15 cellular contexts compared by ENCODE assay signal in genomic region chr10:97034301-97034700, GRCh38.
DNase-seq lines count a peak whose midpoint lies in the region; ATAC-seq lines count a peak whose summit lies in the region.
"Had no signal": no experiment of that assay in that cellular context is flagged by ENCODE, and none has a peak within 500 bp of the region (broad histone marks: within the 10 kb centered on the region; RNA-seq: fewer than 3 reads in every experiment).

No MANE protein-coding gene starts in this region.

- no peak overlapping the region for H3K9ac ChIP-seq in Karpas-422 (ENCODE audit: low read length)
- no peak overlapping the region for H3K9ac ChIP-seq in neuronal stem cell (ENCODE audit: low read depth, low read length, poor library complexity)

- H3K36me3 ChIP-seq in Karpas-422 (ENCODE audit: insufficient read depth, low read length) (no peaks in the 10 kb centered on the region), neuronal stem cell (replicated peaks in 1 of 2; ENCODE audit: control insufficient read depth in 2 of 2, insufficient read depth in 2 of 2, low read length in 2 of 2) (no peaks in the 10 kb centered on the region), HAP-1 (replicated peaks) (no peaks in the 10 kb centered on the region)

- H4K20me1 ChIP-seq in Karpas-422 (ENCODE audit: insufficient read depth, low read depth, low read length): no peaks in the 10 kb centered on the region

- peak overlapping the region; percentile 26 for H3K4me2 ChIP-seq in Karpas-422 (ENCODE audit: low read depth, low read length, poor library complexity, severe bottlenecking)
- H3K4me2 ChIP-seq in neuronal stem cell (ENCODE audit: insufficient read depth, low read length, poor library complexity, severe bottlenecking): no peak overlapping the region

- H3K14ac ChIP-seq in neuronal stem cell (ENCODE audit: low read length): no peak overlapping the region

- no peak overlapping the region for H4K8ac ChIP-seq in neuronal stem cell (ENCODE audit: low read depth, low read length)

- H3K18ac ChIP-seq in neuronal stem cell (ENCODE audit: low read length): peak overlapping the region; percentile 81

- no peaks in the 10 kb centered on the region for H3K79me2 ChIP-seq in Karpas-422 (ENCODE audit: low read length)

- H2BK15ac ChIP-seq in neuronal stem cell (ENCODE audit: low read length): no peak overlapping the region

- no peak for ATAC-seq in HG03457 (IDR thresholded peaks at IDR 0.05; ENCODE audit: unreplicated experiment)
- ATAC-seq in GM21737 (IDR thresholded peaks at IDR 0.05; ENCODE audit: unreplicated experiment): no peak
- ATAC-seq: HCT116 had no signal

- H3K36me3 Mint-ChIP-seq in activated T-helper 1 cell treated with anti-CD3 and anti-CD28 coated beads, Interleukin-12 subunit alpha, Interleukin-12 subunit beta, Interleukin-2, Interleukin-4 antibody, amounts not matched to agents 30 ng/mL and 10 ng/mL and 1 ng/mL, durations not matched to agents 14 hours and 24 hours and 36 hours (ENCODE audit: low read depth): no peaks in the 10 kb centered on the region
- H3K36me3 Mint-ChIP-seq: IgD-negative memory B cell had no signal

- H2BK120ac ChIP-seq in neuronal stem cell (ENCODE audit: low read depth, low read length): peak overlapping the region; percentile 77

- H2AFZ ChIP-seq in Karpas-422 (ENCODE audit: low read length): no peak overlapping the region
- H2AFZ ChIP-seq in neuronal stem cell (ENCODE audit: low read length): no peak overlapping the region

- no peak overlapping the region for H3K27ac Mint-ChIP-seq in activated T-helper 1 cell treated with anti-CD3 and anti-CD28 coated beads, Interleukin-12 subunit alpha, Interleukin-12 subunit beta, Interleukin-2, Interleukin-4 antibody, amounts not matched to agents 30 ng/mL and 10 ng/mL and 1 ng/mL, durations not matched to agents 14 hours and 24 hours and 36 hours
- H3K27ac Mint-ChIP-seq: CD4-positive, alpha-beta T cell; IgD-negative memory B cell had no signal

- no peak overlapping the region for H3K4me3 Mint-ChIP-seq in activated T-helper 1 cell treated with anti-CD3 and anti-CD28 coated beads, Interleukin-12 subunit alpha, Interleukin-12 subunit beta, Interleukin-2, Interleukin-4 antibody, amounts not matched to agents 30 ng/mL and 10 ng/mL and 1 ng/mL, durations not matched to agents 14 hours and 24 hours and 36 hours
- H3K4me3 Mint-ChIP-seq: CD4-positive, alpha-beta T cell; IgD-negative memory B cell had no signal

- in situ Hi-C loops in HAP-1 (cut with MboI; ENCODE audit: low sequenced_read_pairs): loop anchor here (10.0 kb wide), 1 partner anchor 660 kb away; no protein-coding TSS in a partner anchor

- peak overlapping the region; percentile 99 for H3K27ac ChIP-seq in Karpas-422 (ENCODE audit: low read length)
- H3K27ac ChIP-seq in neuronal stem cell (replicated peaks; ENCODE audit: low read length): no peak overlapping the region

- no CpG with 5 or more reads among the region's 7 CpGs for WGBS in neuronal stem cell (ENCODE audit: extremely low coverage in 2 of 2, insufficient read length in 2 of 2, insufficient replicate concordance in 1 of 2), 2 donors

- H3K9me3 ChIP-seq in Karpas-422 (ENCODE audit: low read length) (no peaks in the 10 kb centered on the region), neuronal stem cell (replicated peaks in 1 of 2; ENCODE audit: control insufficient read depth in 2 of 2, insufficient read depth in 1 of 2, low read depth in 1 of 2, low read length in 2 of 2) (no peaks in the 10 kb centered on the region), HAP-1 (no peaks in the 10 kb centered on the region)

- H3K4me1 ChIP-seq in Karpas-422 (ENCODE audit: low read length) (peaks cover 74% of the 10 kb centered on the region), neuronal stem cell (ENCODE audit: control insufficient read depth in 2 of 2, insufficient read depth in 1 of 2, low read depth in 1 of 2, low read length in 2 of 2) (peaks cover 6 to 11% of the 10 kb centered on the region in 2 donors), HAP-1 (peaks cover 2% of the 10 kb centered on the region; the same call in 1 of the 2 replicates)

- no peak overlapping the region for H2BK12ac ChIP-seq in neuronal stem cell (ENCODE audit: low read length)

- H3K23ac ChIP-seq in neuronal stem cell (ENCODE audit: low read depth, low read length, poor library complexity): peak overlapping the region; percentile 49

- H3K27me3 ChIP-seq in Karpas-422 (ENCODE audit: low read length) (no peaks in the 10 kb centered on the region), neuronal stem cell (ENCODE audit: control insufficient read depth in 3 of 3, insufficient read depth in 3 of 3, low read depth in 1 of 3, low read length in 3 of 3) (peaks cover 0 to 10% (median 5%) of the 10 kb centered on the region in 3 experiments), HAP-1 (ENCODE audit: low read depth) (peaks cover 8% of the 10 kb centered on the region)

- DNase-seq in ELF-1 (ENCODE audit: low read depth, low spot score) (peak; percentile 53), Karpas-422 (no peak), astrocyte of the hippocampus (ENCODE audit: low read depth, low spot score) (peak; percentile 10), neuronal stem cell (ENCODE audit: low spot score) (no peak), HAP-1 (ENCODE audit: low spot score in 2 of 2) (no peak)
- no peak for DNase-seq in activated T-helper 1 cell treated with anti-CD3 and anti-CD28 coated beads, Interleukin-12 subunit alpha, Interleukin-12 subunit beta, Interleukin-2, Interleukin-4 antibody, amounts not matched to agents 30 ng/mL and 10 ng/mL and 1 ng/mL, durations not matched to agents 14 hours and 24 hours and 36 hours (ENCODE audit: low spot score)
- DNase-seq: ACHN; Calu3; CD4-positive, alpha-beta T cell; DMS 273 treated with DMSO at 0.1 percent for 48 hours; GOT3 had no signal

- no peaks in the 10 kb centered on the region for H3K9me2 ChIP-seq in Karpas-422 (replicated peaks; ENCODE audit: insufficient read depth, low read length)

- H3K27me3 Mint-ChIP-seq in activated T-helper 1 cell treated with anti-CD3 and anti-CD28 coated beads, Interleukin-12 subunit alpha, Interleukin-12 subunit beta, Interleukin-2, Interleukin-4 antibody, amounts not matched to agents 30 ng/mL and 10 ng/mL and 1 ng/mL, durations not matched to agents 14 hours and 24 hours and 36 hours (ENCODE audit: insufficient read depth): peaks cover 12% of the 10 kb centered on the region
- H3K27me3 Mint-ChIP-seq: CD4-positive, alpha-beta T cell had no signal

- H2BK5ac ChIP-seq in neuronal stem cell (ENCODE audit: low read length): no peak overlapping the region

- H3K4me1 Mint-ChIP-seq in activated T-helper 1 cell treated with anti-CD3 and anti-CD28 coated beads, Interleukin-12 subunit alpha, Interleukin-12 subunit beta, Interleukin-2, Interleukin-4 antibody, amounts not matched to agents 30 ng/mL and 10 ng/mL and 1 ng/mL, durations not matched to agents 14 hours and 24 hours and 36 hours (ENCODE audit: low read depth): peaks cover 16% of the 10 kb centered on the region

- peak overlapping the region; percentile 78 for H2AK5ac ChIP-seq in neuronal stem cell (ENCODE audit: low read depth, low read length)

- no peaks in the 10 kb centered on the region for H3K9me3 Mint-ChIP-seq in activated T-helper 1 cell treated with anti-CD3 and anti-CD28 coated beads, Interleukin-12 subunit alpha, Interleukin-12 subunit beta, Interleukin-2, Interleukin-4 antibody, amounts not matched to agents 30 ng/mL and 10 ng/mL and 1 ng/mL, durations not matched to agents 14 hours and 24 hours and 36 hours
- H3K9me3 Mint-ChIP-seq: CD4-positive, alpha-beta T cell; IgD-negative memory B cell had no signal

- intact Hi-C loops in activated T-helper 1 cell treated with anti-CD3 and anti-CD28 coated beads, Interleukin-12 subunit alpha, Interleukin-12 subunit beta, Interleukin-2, Interleukin-4 antibody, amounts not matched to agents 30 ng/mL and 10 ng/mL and 1 ng/mL, durations not matched to agents 14 hours and 24 hours and 36 hours (cut with micrococcal nuclease): no loop called here

- H3K79me1 ChIP-seq in neuronal stem cell (ENCODE audit: low read depth, low read length): no peaks in the 10 kb centered on the region

- H4K91ac ChIP-seq in neuronal stem cell (ENCODE audit: low read depth, low read length, poor library complexity): no peak overlapping the region

- H3K4me3 ChIP-seq in Karpas-422 (ENCODE audit: low read length) (no peak overlapping the region), neuronal stem cell (ENCODE audit: low read length in 2 of 2) (no peak overlapping the region), HAP-1 (no peak overlapping the region)

- H3K4ac ChIP-seq in neuronal stem cell (ENCODE audit: low read length): no peak overlapping the region

Comparison
In these comparisons a context has a peak if more than half of its experiments do, and no peak if none do; other contexts are left out.
1. DNase-seq: peak in ELF-1 (single experiment) and astrocyte of the hippocampus (single experiment); none in Karpas-422 (single experiment), neuronal stem cell (single experiment), activated T-helper 1 cell treated with anti-CD3 and anti-CD28 coated beads, Interleukin-12 subunit alpha, Interleukin-12 subunit beta, Interleukin-2, Interleukin-4 antibody, amounts not matched to agents 30 ng/mL and 10 ng/mL and 1 ng/mL, durations not matched to agents 14 hours and 24 hours and 36 hours (single experiment) and HAP-1 (0 of 2).